Comparison of ENCODE assay signal across 9 cellular contexts in the genomic region with DNA sequence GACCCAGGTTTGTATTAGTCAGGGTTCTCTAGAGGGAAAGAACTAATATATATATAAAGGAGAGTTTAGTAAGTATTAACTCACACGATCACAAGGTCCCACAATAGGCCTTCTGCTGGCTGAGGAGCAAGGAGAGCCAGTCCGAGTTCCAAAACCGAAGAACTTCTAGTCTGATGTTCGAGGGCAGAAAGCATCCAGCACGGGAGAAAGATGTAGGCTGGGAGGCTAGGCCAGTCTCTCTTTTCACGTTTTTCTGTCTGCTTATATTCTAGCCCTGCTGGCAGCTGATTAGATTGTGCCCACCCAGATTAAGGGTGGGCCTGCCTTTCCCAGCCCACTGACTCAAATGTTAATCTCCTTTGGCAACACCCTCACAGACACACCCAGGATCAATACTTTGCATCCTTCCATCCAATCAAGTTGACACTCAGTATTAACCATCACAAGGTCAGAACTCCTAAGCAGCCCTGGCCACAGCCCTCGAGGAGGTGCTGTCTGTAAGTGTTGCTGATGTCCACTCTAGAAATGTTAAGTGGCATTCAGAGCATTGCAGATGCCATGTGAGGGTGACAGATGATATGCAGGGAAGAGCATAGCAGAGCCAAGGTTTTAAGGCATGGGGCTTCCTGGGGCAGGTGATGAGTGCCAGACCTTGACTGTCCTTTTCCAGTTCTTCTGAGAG. TPM values are rescaled to one million over a fixed set of nuclear protein-coding genes. Genes with fewer than 3 reads are reported as not detected.
DNase-seq lines count a peak whose midpoint lies in the region; ATAC-seq and TF ChIP-seq lines count a peak whose summit lies in the region.
"Not testable (repeated sequence)": the region's sequence is repeated elsewhere in the genome, so short reads cannot be mapped to it uniquely, and the experiment has no call there.
"Had no signal": no experiment of that assay in that cellular context is flagged by ENCODE, and none has a peak within 500 bp of the region (broad histone marks: within the 10 kb centered on the region; RNA-seq: fewer than 3 reads in every experiment).

No MANE protein-coding gene starts in this region.

- H3K27ac ChIP-seq in HCT116 (ENCODE audit: low read depth, low read length); endodermal cell (ENCODE audit: low read depth, low read length): not testable (repeated sequence)
- peak overlapping the region; percentile 80 to 83 for H3K27ac ChIP-seq in right atrium auricular region
- H3K27ac ChIP-seq in substantia nigra (ENCODE audit: low read depth, low read length, poor library complexity, severe bottlenecking): peak overlapping the region; percentile 80

- intact Hi-C loops in HCT116 (cut with micrococcal nuclease): not testable (repeated sequence)
- intact Hi-C loops in cardiac septum (cut with DNase I): loop anchor here (2.0 kb wide), 1 partner anchor 13 kb away; no protein-coding TSS in a partner anchor

- POLR2A ChIA-PET in HCT116 (lab: Charles Lee): not testable (repeated sequence)

- H3K4me3 Mint-ChIP-seq in brain (peak overlapping the region in 3 of 5 experiments; percentile 12 to 54 (median 32)), nephron progenitor cell (peak overlapping the region; percentile 24)
- H3K4me3 Mint-ChIP-seq in endodermal cell: not testable (repeated sequence)

- H3K27me3 Mint-ChIP-seq in brain (peaks cover 42% of the 10 kb centered on the region), endodermal cell (ENCODE audit: insufficient read depth) (peaks cover 31% of the 10 kb centered on the region), nephron progenitor cell (ENCODE audit: low read depth, poor library complexity) (peaks cover 16% of the 10 kb centered on the region)

- H3K4me1 Mint-ChIP-seq in brain (peaks cover 86% of the 10 kb centered on the region), endodermal cell (peaks cover 45% of the 10 kb centered on the region), nephron progenitor cell (peaks cover 96% of the 10 kb centered on the region)

- not testable (repeated sequence) for H3K9me3 ChIP-seq in HCT116 (ENCODE audit: control insufficient read depth in 1 of 2, insufficient read depth in 1 of 2, low read depth in 1 of 2, low read length in 2 of 2); endodermal cell (ENCODE audit: control insufficient read depth, low read length); right atrium auricular region

- H3K9me2 ChIP-seq in HCT116 (ENCODE audit: insufficient read depth): not testable (repeated sequence)

- H3K9me3 Mint-ChIP-seq in brain, endodermal cell, nephron progenitor cell: not testable (repeated sequence)

- CTCF ChIA-PET in HCT116 (lab: Charles Lee): interaction anchor here (1.4 kb wide), 1 partner anchor 65 kb away, joined by 3 read pairs; no protein-coding TSS in a partner anchor

- not testable (repeated sequence) for ATAC-seq in HCT116

- not testable (repeated sequence) for TF ChIP-seq CTCF in HCT116 (IDR thresholded peaks at IDR 0.05 in 2 of 3, conservative IDR thresholded peaks at IDR 0.05 in 1 of 3; ENCODE audit: borderline replicate concordance in 1 of 3, insufficient read depth in 1 of 3, low read depth in 2 of 3, low read length in 2 of 3); brain (conservative IDR thresholded peaks at IDR 0.05); endodermal cell (conservative IDR thresholded peaks at IDR 0.05); right atrium auricular region (IDR thresholded peaks at IDR 0.05); nephron progenitor cell (IDR thresholded peaks at IDR 0.05)

- DNase-seq in HCT116 (ENCODE audit: low read depth, low spot score); right atrium auricular region (ENCODE audit: low spot score); nephron progenitor cell; substantia nigra (lab: John Stamatoyannopoulos, UW): not testable (repeated sequence)
- DNase-seq in endodermal cell (peak; percentile 39), cardiac septum (ENCODE audit: low spot score) (peak; percentile 53)

- H3K9ac ChIP-seq in HCT116 (ENCODE audit: low read length); endodermal cell (ENCODE audit: extremely low read depth, low read length, poor library complexity, severe bottlenecking): not testable (repeated sequence)

- not testable (repeated sequence) for H3K36me3 ChIP-seq in HCT116 (ENCODE audit: control insufficient read depth in 1 of 2, insufficient read depth in 2 of 2, low read length in 2 of 2); endodermal cell (ENCODE audit: control insufficient read depth, insufficient read depth, low read length); right atrium auricular region

- TF ChIP-seq POLR2A in HCT116 (IDR thresholded peaks at IDR 0.05; ENCODE audit: borderline replicate concordance, extremely low read depth, insufficient read depth, insufficient read length): not testable (repeated sequence)

- not testable (repeated sequence) for H3K27me3 ChIP-seq in HCT116 (ENCODE audit: insufficient read depth, low read length); right atrium auricular region
- peaks cover 26% of the 10 kb centered on the region for H3K27me3 ChIP-seq in endodermal cell (ENCODE audit: control insufficient read depth, insufficient read depth, low read length, poor library complexity, severe bottlenecking)

- H3K79me2 ChIP-seq in HCT116 (ENCODE audit: insufficient read depth, low read length): peaks cover 26% of the 10 kb centered on the region; the same call in 1 of the 2 replicates

- H3K36me3 Mint-ChIP-seq in brain; endodermal cell (ENCODE audit: low read depth); nephron progenitor cell (ENCODE audit: low read depth): not testable (repeated sequence)

- H4K20me1 ChIP-seq in HCT116 (ENCODE audit: insufficient read depth): not testable (repeated sequence)

- BruUV-seq in HCT116 (replicated peaks; lab: Mats Ljungman, UMichigan): not testable (repeated sequence)

- peak overlapping the region in 3 of 5 experiments; percentile 34 to 74 (median 36) for H3K27ac Mint-ChIP-seq in brain
- not testable (repeated sequence) for H3K27ac Mint-ChIP-seq in endodermal cell, nephron progenitor cell

- not testable (repeated sequence) for H3K4me3 ChIP-seq in HCT116 (replicated peaks in 1 of 2; ENCODE audit: low read depth in 1 of 2, low read length in 2 of 2); endodermal cell (ENCODE audit: low read length); right atrium auricular region

- 87 to 92% methylated on average over 5 to 7 of the region's 7 CpGs for WGBS in endodermal cell (ENCODE audit: insufficient coverage in 1 of 2, insufficient read length in 1 of 2), 2 experiments

- TF ChIP-seq RAD21 in HCT116 (IDR thresholded peaks at IDR 0.05; ENCODE audit: low read depth): not testable (repeated sequence)

- H2AFZ ChIP-seq in HCT116 (ENCODE audit: low read depth, low read length, poor library complexity, severe bottlenecking): not testable (repeated sequence)

- H3K4me1 ChIP-seq in HCT116 (ENCODE audit: control insufficient read depth in 1 of 2, insufficient read depth in 2 of 2, low read length in 2 of 2) (peaks cover 41 to 51% of the 10 kb centered on the region in 2 experiments), endodermal cell (ENCODE audit: control insufficient read depth, insufficient read depth, low read length) (peaks cover 17% of the 10 kb centered on the region), right atrium auricular region (peaks cover 0 to 76% of the 10 kb centered on the region in 2 donors)

- peak overlapping the region; percentile 82; the same call in 1 of the 2 replicates for H3K4me2 ChIP-seq in HCT116 (ENCODE audit: low read length)

- RAD21 ChIA-PET in HCT116 (lab: Charles Lee; ENCODE audit: low non-redundant PET in 1 of 2, low total read pairs in 2 of 2, uncharacterized antibody in 2 of 2, unreplicated experiment in 2 of 2): not testable (repeated sequence)

RNA-seq across cellular contexts. Expression of a gene that starts 7.0 kb away (rescaled TPM):
- total RNA-seq in HCT116 (2021; ENCODE audit: unreplicated experiment) (22.0 TPM), endodermal cell (10 to 100 TPM in 1 of 2 donors, 1 to 10 TPM in 1; 9.7 to 14.5 TPM), cardiac septum (22.4 TPM), right atrium auricular region (10 to 100 TPM; 10.9 to 29.2 TPM)
- polyA plus RNA-seq in HCT116 (2012): 29.6 and 41.5 TPM in 2 replicates
- 31.8 TPM for polyA plus RNA-seq in brain (ENCODE audit: insufficient read depth, low read depth, low replicate concordance)
- 14.7 TPM for polyA plus RNA-seq in endodermal cell (2013, experiment 1 of 2)
- polyA plus RNA-seq in endodermal cell (2013, experiment 2 of 2): 13.2 TPM
- total RNA-seq: CD4-positive, alpha-beta memory T cell had no signal
- polyA plus RNA-seq: CD4-positive, alpha-beta memory T cell; IgD-negative memory B cell had no signal
